ENCODE assay signal across 35 cellular contexts in the genomic region with DNA sequence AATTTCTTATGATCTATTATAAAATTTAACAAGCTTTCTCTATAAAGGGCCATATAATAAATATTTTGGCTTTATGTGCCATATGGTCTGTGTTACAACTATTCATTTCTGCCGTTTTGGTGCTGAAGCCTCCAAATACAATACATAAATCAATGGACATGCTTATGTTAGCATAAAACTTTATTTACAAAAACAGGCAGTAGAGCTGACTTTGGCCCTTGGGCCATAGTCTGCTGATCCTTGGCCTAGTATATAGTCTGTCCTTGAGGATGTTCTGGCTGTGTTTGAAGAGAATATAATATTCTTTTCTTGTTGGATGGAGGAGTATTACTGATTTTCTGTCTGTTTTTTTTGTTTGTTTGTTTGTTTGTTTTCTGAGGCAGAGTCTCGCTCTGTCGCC.
"Had no signal": no experiment of that assay in that cellular context is flagged by ENCODE, and none has a peak within 500 bp of the region (broad histone marks: within the 10 kb centered on the region; RNA-seq: fewer than 3 reads in every experiment).

No MANE protein-coding gene starts in this region.

- H3K36me3 ChIP-seq: MG63 had no signal

- H3K9me3 ChIP-seq: MG63 had no signal

- H3K4me3 ChIP-seq: MG63 had no signal

- H3K27me3 ChIP-seq: MG63 had no signal

- DNase-seq: Karpas-422, Kasumi-1, MG63, MM.1S, MV-4-11, NCI-H1048, NCI-H1092, NCI-H1092 treated with DMSO at 0.1 percent for 48 hours, NCI-H1105, NCI-H1105 treated with DMSO at 0.1 percent for 48 hours, NCI-H1417, NCI-H1417 treated with DMSO at 0.1 percent for 48 hours, NCI-H1436, NCI-H1436 treated with DMSO at 0.1 percent for 48 hours, NCI-H146, NCI-H1694, NCI-H1694 treated with DMSO at 0.1 percent for 48 hours, NCI-H187, NCI-H187 treated with DMSO at 0.1 percent for 48 hours, NCI-H1930, NCI-H2029, NCI-H2029 treated with DMSO at 0.1 percent for 48 hours, NCI-H2081, NCI-H2081 treated with DMSO at 0.1 percent for 48 hours, NCI-H2107, NCI-H2171, NCI-H2171 treated with DMSO at 0.1 percent for 48 hours, NCI-H2227 treated with DMSO at 0.1 percent for 48 hours, NCI-H226, NCI-H345, NCI-H446, NCI-H446 treated with DMSO at 0.1 percent for 48 hours, NCI-H510A, NCI-H510A treated with DMSO at 0.1 percent for 48 hours, NCI-H524 had no signal
